8 cellular contexts compared by ENCODE assay signal in the genomic region with DNA sequence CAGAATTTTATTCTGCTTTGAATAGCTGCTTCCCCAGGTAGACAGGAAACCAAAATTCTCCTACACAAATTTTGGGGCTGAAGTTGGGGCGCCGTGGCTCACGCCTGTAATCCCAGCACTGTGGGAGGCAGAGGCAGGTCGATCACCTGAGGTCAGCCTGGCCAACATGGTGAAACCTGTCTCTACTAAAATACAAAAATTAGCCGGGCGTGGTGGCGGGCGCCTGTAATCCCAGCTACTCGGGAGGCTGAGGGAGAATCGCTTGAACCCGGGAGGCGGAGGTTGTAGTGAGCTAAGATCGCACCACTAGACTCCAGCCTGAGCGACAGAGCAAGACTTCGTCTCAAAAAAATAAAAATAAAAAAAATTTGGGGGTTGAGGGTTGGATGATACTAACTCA. TPM values are rescaled to one million over a fixed set of nuclear protein-coding genes. Genes with fewer than 3 reads are reported as not detected.
A peak's percentile ranks its signal among the peaks of the same experiment; 100 is the strongest.
DNase-seq lines count a peak whose midpoint lies in the region; ATAC-seq and TF ChIP-seq lines count a peak whose summit lies in the region.
"Not testable (repeated sequence)": the region's sequence is repeated elsewhere in the genome, so short reads cannot be mapped to it uniquely, and the experiment has no call there.

No MANE protein-coding gene starts in this region.

- not testable (repeated sequence) for H2AK5ac ChIP-seq in trophoblast cell (ENCODE audit: low read length)

- peaks cover 15% of the 10 kb centered on the region for H3K79me1 ChIP-seq in trophoblast cell (ENCODE audit: low read length)

- WGBS in lung, 2 donors: 95% methylated on average over 15 of the region's 15 CpGs
- WGBS in trophoblast cell (ENCODE audit: extremely low coverage, insufficient coverage, insufficient read length): no CpG with 5 or more reads among the region's 15 CpGs
- 91% methylated on average over 15 of the region's 15 CpGs for WGBS in thyroid gland, 2 donors

- not testable (repeated sequence) for H4K12ac ChIP-seq in trophoblast cell (ENCODE audit: low read depth, low read length)

- H3K9ac ChIP-seq in Loucy (ENCODE audit: low read depth, low read length, poor library complexity, severe bottlenecking) (peak overlapping the region; percentile 81), fibroblast of lung (ENCODE audit: insufficient read depth, low read length) (peak overlapping the region; percentile 78)
- not testable (repeated sequence) for H3K9ac ChIP-seq in trophoblast cell (ENCODE audit: low read length)

- not testable (repeated sequence) for H3K36me3 ChIP-seq in CD4-positive, alpha-beta memory T cell (ENCODE audit: insufficient read depth, low read length); Loucy (ENCODE audit: insufficient read depth, low read length); fibroblast of lung (ENCODE audit: control insufficient read depth, insufficient read depth, low read length); lung (ENCODE audit: control insufficient read depth in 2 of 2, insufficient read depth in 2 of 2, low read length in 2 of 2); trophoblast cell (ENCODE audit: control insufficient read depth in 1 of 2, insufficient read depth in 2 of 2, low read length in 2 of 2); thyroid gland

- not testable (repeated sequence) for H3K9me3 Mint-ChIP-seq in CD4-positive, alpha-beta memory T cell; activated CD4-positive, alpha-beta T cell treated with anti-CD3 and anti-CD28 coated beads, Interleukin-2, amount 10 ng/mL, durations not matched to agents 7 days and 5 days; brain

- not testable (repeated sequence) for H3K9me2 ChIP-seq in Loucy (replicated peaks; ENCODE audit: low read depth, low read length)

- not testable (repeated sequence) for ATAC-seq in lung (ENCODE audit: insufficient read depth, low FRiP score)

- H2AFZ ChIP-seq in Loucy (ENCODE audit: low read length): peak overlapping the region; percentile 88; the same call in 1 of the 2 replicates
- H2AFZ ChIP-seq in fibroblast of lung (ENCODE audit: low read length): peak overlapping the region; percentile 22
- not testable (repeated sequence) for H2AFZ ChIP-seq in trophoblast cell (ENCODE audit: insufficient read depth, low read length, poor library complexity)

- H2BK120ac ChIP-seq in trophoblast cell (ENCODE audit: insufficient read depth, low read length, poor library complexity): peak overlapping the region; percentile 76

- not testable (repeated sequence) for H3K4ac ChIP-seq in trophoblast cell (ENCODE audit: low read depth, low read length)

- H3K27me3 ChIP-seq in CD4-positive, alpha-beta memory T cell (ENCODE audit: insufficient read depth, low read length); Loucy (ENCODE audit: insufficient read depth, low read length, poor library complexity, severe bottlenecking); fibroblast of lung (ENCODE audit: control insufficient read depth, insufficient read depth, low read length); lung (ENCODE audit: control insufficient read depth, insufficient read depth); trophoblast cell (ENCODE audit: insufficient read depth, low read length); thyroid gland: not testable (repeated sequence)

- H3K23ac ChIP-seq in trophoblast cell (ENCODE audit: low read length): not testable (repeated sequence)

- intact Hi-C loops in CD4-positive, alpha-beta memory T cell (cut with micrococcal nuclease); thyroid gland (cut with DNase I): not testable (repeated sequence)

- H3K36me3 Mint-ChIP-seq in CD4-positive, alpha-beta memory T cell: peaks cover 10 to 22% of the 10 kb centered on the region in 2 donors
- H3K36me3 Mint-ChIP-seq in activated CD4-positive, alpha-beta T cell treated with anti-CD3 and anti-CD28 coated beads, Interleukin-2, amount 10 ng/mL, durations not matched to agents 7 days and 5 days (ENCODE audit: low read depth): peaks cover 20% of the 10 kb centered on the region
- H3K36me3 Mint-ChIP-seq in brain: peaks cover 27% of the 10 kb centered on the region

- TF ChIP-seq POLR2A in thyroid gland (IDR thresholded peaks at IDR 0.05): not testable (repeated sequence)

- not testable (repeated sequence) for TF ChIP-seq CTCF in Loucy (conservative IDR thresholded peaks at IDR 0.05; ENCODE audit: low read length); brain (conservative IDR thresholded peaks at IDR 0.05); fibroblast of lung (conservative IDR thresholded peaks at IDR 0.05 in 1 of 2, IDR thresholded peaks at IDR 0.05 in 1 of 2; ENCODE audit: low read depth in 1 of 2, low read length in 2 of 2); lung (IDR thresholded peaks at IDR 0.05; ENCODE audit: control extremely low read depth, extremely low read depth); thyroid gland (IDR thresholded peaks at IDR 0.05)

- H4K8ac ChIP-seq in trophoblast cell (ENCODE audit: low read depth, low read length): peak overlapping the region; percentile 77

- peaks cover 42% of the 10 kb centered on the region for H3K4me1 ChIP-seq in CD4-positive, alpha-beta memory T cell (ENCODE audit: insufficient read depth, low read length)
- H3K4me1 ChIP-seq in Loucy (ENCODE audit: insufficient read depth, low read length, poor library complexity, severe bottlenecking); fibroblast of lung (ENCODE audit: control insufficient read depth, extremely low read depth, insufficient read depth, low read length); trophoblast cell (ENCODE audit: control insufficient read depth in 1 of 2, insufficient read depth in 2 of 2, low read length in 2 of 2): not testable (repeated sequence)
- H3K4me1 ChIP-seq in lung (ENCODE audit: control insufficient read depth in 2 of 2, insufficient read depth in 2 of 2, low read length in 2 of 2): peaks cover 1 to 15% of the 10 kb centered on the region in 2 donors
- H3K4me1 ChIP-seq in thyroid gland: peaks cover 16 to 17% of the 10 kb centered on the region in 2 donors

- H3K27me3 Mint-ChIP-seq in CD4-positive, alpha-beta memory T cell; activated CD4-positive, alpha-beta T cell treated with anti-CD3 and anti-CD28 coated beads, Interleukin-2, amount 10 ng/mL, durations not matched to agents 7 days and 5 days: not testable (repeated sequence)
- peaks cover 10% of the 10 kb centered on the region for H3K27me3 Mint-ChIP-seq in brain

- H3F3A ChIP-seq in Loucy (ENCODE audit: low read depth): not testable (repeated sequence)

- not testable (repeated sequence) for H2BK12ac ChIP-seq in trophoblast cell (ENCODE audit: low read length)

- peak overlapping the region; percentile 97 to 100 (median 99) for H3K27ac Mint-ChIP-seq in CD4-positive, alpha-beta memory T cell
- peak overlapping the region; percentile 100 for H3K27ac Mint-ChIP-seq in activated CD4-positive, alpha-beta T cell treated with anti-CD3 and anti-CD28 coated beads, Interleukin-2, amount 10 ng/mL, durations not matched to agents 7 days and 5 days
- peak overlapping the region; percentile 94 to 100 (median 99) for H3K27ac Mint-ChIP-seq in brain

- not testable (repeated sequence) for H3K14ac ChIP-seq in trophoblast cell (ENCODE audit: low read length)

- peak overlapping the region; percentile 80 for H4K91ac ChIP-seq in trophoblast cell (ENCODE audit: low read depth, low read length)

- H3K9me3 ChIP-seq in CD4-positive, alpha-beta memory T cell (ENCODE audit: control insufficient read depth in 1 of 2, low read length in 2 of 2); Loucy (ENCODE audit: insufficient read depth, low read depth, low read length); fibroblast of lung (ENCODE audit: control insufficient read depth, insufficient read depth, low read depth, low read length); lung (ENCODE audit: control insufficient read depth in 2 of 2, insufficient read depth in 1 of 2, low read length in 1 of 2); trophoblast cell (ENCODE audit: insufficient read depth, low read depth, low read length); thyroid gland: not testable (repeated sequence)

- peaks cover 16% of the 10 kb centered on the region for H4K20me1 ChIP-seq in Loucy (ENCODE audit: insufficient read depth, low read length, poor library complexity, severe bottlenecking)
- H4K20me1 ChIP-seq in fibroblast of lung (ENCODE audit: control insufficient read depth, extremely low read depth, insufficient read depth, low read length): not testable (repeated sequence)

- peaks cover 24 to 56% (median 38%) of the 10 kb centered on the region in 4 donors for H3K4me1 Mint-ChIP-seq in CD4-positive, alpha-beta memory T cell
- H3K4me1 Mint-ChIP-seq in activated CD4-positive, alpha-beta T cell treated with anti-CD3 and anti-CD28 coated beads, Interleukin-2, amount 10 ng/mL, durations not matched to agents 7 days and 5 days: peaks cover 40% of the 10 kb centered on the region
- H3K4me1 Mint-ChIP-seq in brain: peaks cover 48% of the 10 kb centered on the region

- DNase-seq in CD4-positive, alpha-beta memory T cell; activated CD4-positive, alpha-beta T cell treated with anti-CD3 and anti-CD28 coated beads, Interleukin-2, amount 10 ng/mL, durations not matched to agents 7 days and 5 days; fibroblast of lung (ENCODE audit: low read depth in 2 of 2); lung (ENCODE audit: low spot score); trophoblast cell; thyroid gland: not testable (repeated sequence)

- CTCF ChIA-PET in CD4-positive, alpha-beta memory T cell (lab: Charles Lee; ENCODE audit: partially characterized antibody): interaction anchor here (0.7 to 2.8 kb wide), 5 partner anchors 19 to 104 kb away, joined by 3 to 23 read pairs (median 3); a partner anchor contains a TSS
- CTCF ChIA-PET in activated CD4-positive, alpha-beta T cell treated with anti-CD3 and anti-CD28 coated beads, Interleukin-2, amount 10 ng/mL, durations not matched to agents 7 days and 5 days (lab: Charles Lee): interaction anchor here (1.2 to 3.6 kb wide), 3 partner anchors 10 to 34 kb away, joined by 3 to 31 read pairs (median 5); a partner anchor contains a TSS

- H3K4me2 ChIP-seq in Loucy (ENCODE audit: low read depth, low read length, poor library complexity, severe bottlenecking) (peak overlapping the region; percentile 61), fibroblast of lung (ENCODE audit: extremely low read depth, insufficient read depth, low read length) (peak overlapping the region; percentile 84), trophoblast cell (ENCODE audit: low read length) (peak overlapping the region; percentile 75)

- POLR2A ChIA-PET in CD4-positive, alpha-beta memory T cell (lab: Charles Lee; ENCODE audit: partially characterized antibody): interaction anchor here (0.7 to 6.1 kb wide), 8 partner anchors 17 to 123 kb away, joined by 3 to 71 read pairs (median 4); a partner anchor contains a TSS
- POLR2A ChIA-PET in activated CD4-positive, alpha-beta T cell treated with anti-CD3 and anti-CD28 coated beads, Interleukin-2, amount 10 ng/mL, durations not matched to agents 7 days and 5 days (lab: Charles Lee): interaction anchor here (0.6 kb wide), 2 partner anchors 14 to 1395 kb away, joined by 3 to 4 read pairs; no protein-coding TSS in a partner anchor

- H3K18ac ChIP-seq in trophoblast cell (ENCODE audit: low read length): not testable (repeated sequence)

- H3K4me3 ChIP-seq in CD4-positive, alpha-beta memory T cell (ENCODE audit: low read length in 2 of 2): peak overlapping the region; percentile 76 to 93
- peak overlapping the region; percentile 80 for H3K4me3 ChIP-seq in Loucy (ENCODE audit: low read length, poor library complexity, severe bottlenecking)
- peak overlapping the region; percentile 37 to 78 (median 59) for H3K4me3 ChIP-seq in fibroblast of lung (replicated peaks in 1 of 4; ENCODE audit: control extremely low read depth in 1 of 4, insufficient read depth in 1 of 4, low read depth in 3 of 4, low read length in 4 of 4)
- not testable (repeated sequence) for H3K4me3 ChIP-seq in lung; trophoblast cell (ENCODE audit: low read depth, low read length)
- H3K4me3 ChIP-seq in thyroid gland (replicated peaks in 1 of 3): peak overlapping the region in 1 of 3 donors; percentile 36

- peak overlapping the region; percentile 42 for H2BK5ac ChIP-seq in trophoblast cell (ENCODE audit: low read depth, low read length, poor library complexity)

- H3K4me3 Mint-ChIP-seq in CD4-positive, alpha-beta memory T cell: peak overlapping the region; percentile 91 to 97 (median 95)
- peak overlapping the region; percentile 99 for H3K4me3 Mint-ChIP-seq in activated CD4-positive, alpha-beta T cell treated with anti-CD3 and anti-CD28 coated beads, Interleukin-2, amount 10 ng/mL, durations not matched to agents 7 days and 5 days
- H3K4me3 Mint-ChIP-seq in brain: peak overlapping the region; percentile 96 to 100 (median 99)

- peak overlapping the region; percentile 86 for H3K27ac ChIP-seq in CD4-positive, alpha-beta memory T cell (ENCODE audit: low read depth, low read length)
- H3K27ac ChIP-seq in fibroblast of lung (ENCODE audit: insufficient read depth, low read length) (peak overlapping the region; percentile 88), lung (ENCODE audit: low read depth in 1 of 2, low read length in 1 of 2) (peak overlapping the region; percentile 94 to 100), trophoblast cell (ENCODE audit: low read depth, low read length) (peak overlapping the region; percentile 98), thyroid gland (peak overlapping the region; percentile 94 to 95 (median 94))

- peaks cover 43% of the 10 kb centered on the region for H3K79me2 ChIP-seq in Loucy (ENCODE audit: insufficient read depth, low read length)
- H3K79me2 ChIP-seq in fibroblast of lung (ENCODE audit: control insufficient read depth, insufficient read depth, low read length): peaks cover 37% of the 10 kb centered on the region
- peaks cover 27% of the 10 kb centered on the region for H3K79me2 ChIP-seq in trophoblast cell (ENCODE audit: control insufficient read depth, insufficient read depth, low read length, poor library complexity)

RNA-seq across cellular contexts. Expression of a gene that starts 1.2 kb away (rescaled TPM):
- total RNA-seq in CD4-positive, alpha-beta memory T cell: 100 to 1,000 TPM; 377 to 417 TPM
- 100 to 1,000 TPM; 259 to 394 TPM for polyA plus RNA-seq in CD4-positive, alpha-beta memory T cell
- 100 to 1,000 TPM; 369 to 418 TPM for total RNA-seq in activated CD4-positive, alpha-beta T cell treated with anti-CD3 and anti-CD28 coated beads, Interleukin-2, amount 10 ng/mL, durations not matched to agents 7 days and 5 days
- polyA plus RNA-seq in brain (ENCODE audit: insufficient read depth, low read depth, low replicate concordance): 281 TPM
- total RNA-seq in fibroblast of lung: 518 and 589 TPM in 2 replicates
- 560 and 722 TPM in 2 replicates for polyA plus RNA-seq in fibroblast of lung
- 568 and 794 TPM in 2 replicates for polyA plus RNA-seq in fibroblast of lung (2012)
- 1,041 and 1,496 TPM in 2 replicates for polyA minus RNA-seq in fibroblast of lung (ENCODE audit: low replicate concordance)
- 100 to 1,000 TPM; 340 to 924 TPM for total RNA-seq in lung
- 100 to 1,000 TPM; 132 to 248 TPM for polyA plus RNA-seq in lung
- polyA plus RNA-seq in trophoblast cell (2013): 638 and 653 TPM in 2 replicates
- 100 to 1,000 TPM; 561 to 949 (median 856) TPM for total RNA-seq in thyroid gland

RNA-seq across cellular contexts. Expression of a gene that starts 16.7 kb away (rescaled TPM):
- total RNA-seq in CD4-positive, alpha-beta memory T cell: under 1 TPM; 0.58 to 0.76 TPM
- polyA plus RNA-seq in CD4-positive, alpha-beta memory T cell: under 1 TPM; 0.36 to 0.56 TPM
- total RNA-seq in activated CD4-positive, alpha-beta T cell treated with anti-CD3 and anti-CD28 coated beads, Interleukin-2, amount 10 ng/mL, durations not matched to agents 7 days and 5 days: under 1 TPM; 0.35 to 0.44 TPM
- polyA plus RNA-seq in brain (ENCODE audit: insufficient read depth, low read depth, low replicate concordance): not detected
- total RNA-seq in fibroblast of lung: not detected in 2 replicates
- polyA plus RNA-seq in fibroblast of lung: not detected in 2 replicates
- polyA plus RNA-seq in fibroblast of lung (2012): 0.17 TPM in 1 of 2 replicates, not detected in the other
- polyA minus RNA-seq in fibroblast of lung (ENCODE audit: low replicate concordance): not detected in 2 replicates
- total RNA-seq in lung: not detected
- under 1 TPM; 0.10 to 0.22 TPM for polyA plus RNA-seq in lung
- not detected in 2 replicates for polyA plus RNA-seq in trophoblast cell (2013)
- total RNA-seq in thyroid gland: under 1 TPM in 1 of 4 donors, not detected in 3; 0.67 TPM

RNA-seq across cellular contexts. Expression of a gene that starts 35.1 kb away (rescaled TPM):
- 10 to 100 TPM; 52.4 to 56.5 TPM for total RNA-seq in CD4-positive, alpha-beta memory T cell
- polyA plus RNA-seq in CD4-positive, alpha-beta memory T cell: 10 to 100 TPM in 1 of 2 donors, 1 to 10 TPM in 1; 1.5 to 10.9 TPM
- total RNA-seq in activated CD4-positive, alpha-beta T cell treated with anti-CD3 and anti-CD28 coated beads, Interleukin-2, amount 10 ng/mL, durations not matched to agents 7 days and 5 days: 10 to 100 TPM; 34.3 to 34.9 TPM
- polyA plus RNA-seq in brain (ENCODE audit: insufficient read depth, low read depth, low replicate concordance) (20.0 TPM), fibroblast of lung (7.3 and 7.5 TPM in 2 replicates), lung (10 to 100 TPM in 1 of 2 donors, 1 to 10 TPM in 1; 6.7 to 15.0 TPM)
- total RNA-seq in fibroblast of lung (5.1 and 6.4 TPM in 2 replicates), lung (10 to 100 TPM; 26.0 to 34.5 TPM), thyroid gland (10 to 100 TPM; 27.3 to 46.7 (median 28.0) TPM)
- polyA plus RNA-seq in fibroblast of lung (2012): 11.7 and 14.3 TPM in 2 replicates
- polyA minus RNA-seq in fibroblast of lung (ENCODE audit: low replicate concordance): 46.3 and 50.6 TPM in 2 replicates
- 26.2 and 29.3 TPM in 2 replicates for polyA plus RNA-seq in trophoblast cell (2013)
